ENCODE assay signal across 1 cellular context in the genomic region with DNA sequence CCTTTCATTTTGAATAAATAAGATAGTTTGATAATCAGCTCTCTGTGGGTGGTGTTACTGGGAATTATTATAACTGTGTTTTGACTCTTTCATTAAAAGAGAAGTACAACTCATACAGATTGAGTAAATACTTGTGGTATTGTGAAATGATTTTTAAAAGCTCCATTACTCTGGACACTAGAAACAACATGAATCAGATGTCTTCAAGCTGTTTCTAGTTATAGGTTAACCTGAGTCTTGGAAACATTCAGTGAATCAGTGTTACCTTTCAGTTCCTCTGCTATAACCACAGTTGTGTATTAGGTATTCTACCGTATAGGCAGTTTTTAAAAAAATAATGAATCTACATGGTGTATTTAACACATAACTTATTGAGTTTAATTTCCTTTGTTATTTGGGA.
TF ChIP-seq lines count a peak whose summit lies in the region.

No MANE protein-coding gene starts in this region.

TF ChIP-seq in SK-N-SH, 30 proteins besides CTCF, POLR2A, EP300 and RAD21 (continued from another document):
- TF ChIP-seq, protein P1, sequence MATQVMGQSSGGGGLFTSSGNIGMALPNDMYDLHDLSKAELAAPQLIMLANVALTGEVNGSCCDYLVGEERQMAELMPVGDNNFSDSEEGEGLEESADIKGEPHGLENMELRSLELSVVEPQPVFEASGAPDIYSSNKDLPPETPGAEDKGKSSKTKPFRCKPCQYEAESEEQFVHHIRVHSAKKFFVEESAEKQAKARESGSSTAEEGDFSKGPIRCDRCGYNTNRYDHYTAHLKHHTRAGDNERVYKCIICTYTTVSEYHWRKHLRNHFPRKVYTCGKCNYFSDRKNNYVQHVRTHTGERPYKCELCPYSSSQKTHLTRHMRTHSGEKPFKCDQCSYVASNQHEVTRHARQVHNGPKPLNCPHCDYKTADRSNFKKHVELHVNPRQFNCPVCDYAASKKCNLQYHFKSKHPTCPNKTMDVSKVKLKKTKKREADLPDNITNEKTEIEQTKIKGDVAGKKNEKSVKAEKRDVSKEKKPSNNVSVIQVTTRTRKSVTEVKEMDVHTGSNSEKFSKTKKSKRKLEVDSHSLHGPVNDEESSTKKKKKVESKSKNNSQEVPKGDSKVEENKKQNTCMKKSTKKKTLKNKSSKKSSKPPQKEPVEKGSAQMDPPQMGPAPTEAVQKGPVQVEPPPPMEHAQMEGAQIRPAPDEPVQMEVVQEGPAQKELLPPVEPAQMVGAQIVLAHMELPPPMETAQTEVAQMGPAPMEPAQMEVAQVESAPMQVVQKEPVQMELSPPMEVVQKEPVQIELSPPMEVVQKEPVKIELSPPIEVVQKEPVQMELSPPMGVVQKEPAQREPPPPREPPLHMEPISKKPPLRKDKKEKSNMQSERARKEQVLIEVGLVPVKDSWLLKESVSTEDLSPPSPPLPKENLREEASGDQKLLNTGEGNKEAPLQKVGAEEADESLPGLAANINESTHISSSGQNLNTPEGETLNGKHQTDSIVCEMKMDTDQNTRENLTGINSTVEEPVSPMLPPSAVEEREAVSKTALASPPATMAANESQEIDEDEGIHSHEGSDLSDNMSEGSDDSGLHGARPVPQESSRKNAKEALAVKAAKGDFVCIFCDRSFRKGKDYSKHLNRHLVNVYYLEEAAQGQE (IDR thresholded peaks at IDR 0.05; ENCODE audit: low read depth, low read length) = no peak
- TF ChIP-seq FOXM1 (IDR thresholded peaks at IDR 0.05; ENCODE audit: low read depth) (no peak), NFIC (IDR thresholded peaks at IDR 0.05; ENCODE audit: borderline replicate concordance) (no peak), RCOR1 (IDR thresholded peaks at IDR 0.05; ENCODE audit: low read length) (no peak), YY1 (IDR thresholded peaks at IDR 0.05; ENCODE audit: low read depth) (no peak), ELF1 (IDR thresholded peaks at IDR 0.05) (no peak), FOSL2 (IDR thresholded peaks at IDR 0.05; ENCODE audit: borderline replicate concordance, low read depth) (no peak), EZH2phosphoT487 (IDR thresholded peaks at IDR 0.05; ENCODE audit: borderline replicate concordance, low read depth) (no peak), MEF2A (IDR thresholded peaks at IDR 0.05; ENCODE audit: borderline replicate concordance, low read depth) (no peak), MXI1 (IDR thresholded peaks at IDR 0.05; ENCODE audit: low read depth, low read length) (no peak), GABPA (IDR thresholded peaks at IDR 0.05; ENCODE audit: low read depth) (no peak), RXRA (IDR thresholded peaks at IDR 0.05; ENCODE audit: borderline replicate concordance, low read depth) (no peak), TAF1 (IDR thresholded peaks at IDR 0.05; ENCODE audit: borderline replicate concordance, low read depth, low read length) (no peak), POLR2AphosphoS5 (IDR thresholded peaks at IDR 0.05; ENCODE audit: low read depth, low read length) (no peak), SMC3 (IDR thresholded peaks at IDR 0.05; ENCODE audit: low read depth, low read length) (no peak)
- TF ChIP-seq, protein P2, sequence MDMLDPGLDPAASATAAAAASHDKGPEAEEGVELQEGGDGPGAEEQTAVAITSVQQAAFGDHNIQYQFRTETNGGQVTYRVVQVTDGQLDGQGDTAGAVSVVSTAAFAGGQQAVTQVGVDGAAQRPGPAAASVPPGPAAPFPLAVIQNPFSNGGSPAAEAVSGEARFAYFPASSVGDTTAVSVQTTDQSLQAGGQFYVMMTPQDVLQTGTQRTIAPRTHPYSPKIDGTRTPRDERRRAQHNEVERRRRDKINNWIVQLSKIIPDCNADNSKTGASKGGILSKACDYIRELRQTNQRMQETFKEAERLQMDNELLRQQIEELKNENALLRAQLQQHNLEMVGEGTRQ (IDR thresholded peaks at IDR 0.05; ENCODE audit: borderline replicate concordance, low read depth, low read length) = no peak
- TF ChIP-seq, protein P3, sequence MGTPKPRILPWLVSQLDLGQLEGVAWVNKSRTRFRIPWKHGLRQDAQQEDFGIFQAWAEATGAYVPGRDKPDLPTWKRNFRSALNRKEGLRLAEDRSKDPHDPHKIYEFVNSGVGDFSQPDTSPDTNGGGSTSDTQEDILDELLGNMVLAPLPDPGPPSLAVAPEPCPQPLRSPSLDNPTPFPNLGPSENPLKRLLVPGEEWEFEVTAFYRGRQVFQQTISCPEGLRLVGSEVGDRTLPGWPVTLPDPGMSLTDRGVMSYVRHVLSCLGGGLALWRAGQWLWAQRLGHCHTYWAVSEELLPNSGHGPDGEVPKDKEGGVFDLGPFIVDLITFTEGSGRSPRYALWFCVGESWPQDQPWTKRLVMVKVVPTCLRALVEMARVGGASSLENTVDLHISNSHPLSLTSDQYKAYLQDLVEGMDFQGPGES (IDR thresholded peaks at IDR 0.05; ENCODE audit: low read depth, low read length) = no peak
- TF ChIP-seq, protein P4, sequence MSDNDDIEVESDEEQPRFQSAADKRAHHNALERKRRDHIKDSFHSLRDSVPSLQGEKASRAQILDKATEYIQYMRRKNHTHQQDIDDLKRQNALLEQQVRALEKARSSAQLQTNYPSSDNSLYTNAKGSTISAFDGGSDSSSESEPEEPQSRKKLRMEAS (IDR thresholded peaks at IDR 0.05; ENCODE audit: low read depth) = no peak
